Comparison of ENCODE assay signal across 9 cellular contexts in the genomic region with DNA sequence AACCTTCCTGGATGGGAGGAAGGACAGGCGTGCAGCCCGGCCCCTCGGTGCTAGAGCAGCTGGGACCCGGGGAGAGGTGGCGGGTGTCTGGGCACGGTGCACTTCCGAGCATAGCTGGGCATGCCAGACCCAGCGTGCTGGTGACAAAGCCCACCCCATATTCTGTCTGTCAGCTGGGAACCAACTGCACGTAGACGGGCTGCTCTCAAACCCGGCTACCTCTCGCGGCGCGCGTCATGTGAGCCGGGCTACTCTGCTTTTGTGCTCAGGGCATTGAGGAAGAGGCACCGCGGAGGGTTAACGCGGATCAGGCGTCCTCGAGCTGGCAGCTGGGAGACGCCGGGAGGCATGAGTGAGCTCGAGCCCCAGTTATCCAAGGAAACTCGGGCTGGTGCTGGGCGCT.
DNase-seq lines count a peak whose midpoint lies in the region; ATAC-seq, FAIRE-seq and TF ChIP-seq lines count a peak whose summit lies in the region.
"Had no signal": no experiment of that assay in that cellular context is flagged by ENCODE, and none has a peak within 500 bp of the region (broad histone marks: within the 10 kb centered on the region; RNA-seq: fewer than 3 reads in every experiment).

No MANE protein-coding gene starts in this region.

- H3K36me3 ChIP-seq in esophagus squamous epithelium: no peaks in the 10 kb centered on the region

- WGBS in esophagus squamous epithelium, 2 donors: 2 to 24% methylated on average over 9 to 13 of the region's 28 CpGs

- TF ChIP-seq POLR2A in esophagus squamous epithelium (IDR thresholded peaks at IDR 0.05): no peak

- intact Hi-C loops in esophagus squamous epithelium (cut with DNase I): no loop called here

- no peak for FAIRE-seq in HTR-8/SVneo (lab: Jason Lieb, UNC)

- H3K4me3 ChIP-seq in esophagus squamous epithelium: peak overlapping the region in 3 of 4 donors; percentile 29 to 59 (median 38)

- no peaks in the 10 kb centered on the region for H3K9me3 ChIP-seq in esophagus squamous epithelium

- DNase-seq in G401 (ENCODE audit: low spot score) (peak; percentile 74), NCI-H2227 treated with DMSO at 0.1 percent for 48 hours (lab: John Stamatoyannopoulos, UW) (peak; percentile 59), esophagus squamous epithelium (lab: John Stamatoyannopoulos, UW) (no peak), nucleus accumbens (lab: John Stamatoyannopoulos, UW) (peak in 39 of 56 donors; percentile 3 to 70 (median 37)), EL (no peak), HTR-8/SVneo (ENCODE audit: insufficient read length, low spot score) (no peak)
- no peak for DNase-seq in activated effector memory CD4-positive, alpha-beta T cell treated with anti-CD3 and anti-CD28 coated beads, Interleukin-2, amount 50 U/mL, for 16 hours
- DNase-seq: stimulated activated CD4-positive, alpha-beta T cell treated with anti-CD3 and anti-CD28 coated beads, Interleukin-2, amount 100 ng/mL, for 24 hours had no signal

- no peak for TF ChIP-seq CTCF in esophagus squamous epithelium (IDR thresholded peaks at IDR 0.05)

- peaks cover 0 to 24% (median 3%) of the 10 kb centered on the region in 3 donors for H3K4me1 ChIP-seq in esophagus squamous epithelium

- in situ Hi-C loops in G401 (cut with HindIII; ENCODE audit: low sequenced_read_pairs): no loop called here

- peaks cover 0 to 61% (median 2%) of the 10 kb centered on the region in 4 donors for H3K27me3 ChIP-seq in esophagus squamous epithelium

- peak overlapping the region; percentile 3 to 76 (median 68) for H3K27ac ChIP-seq in esophagus squamous epithelium

- ATAC-seq in GM18861 (IDR thresholded peaks at IDR 0.05; ENCODE audit: unreplicated experiment): no peak

Comparison
In these comparisons a context has a peak if more than half of its experiments do, and no peak if none do; other contexts are left out.
1. DNase-seq: peak in G401 (single experiment), NCI-H2227 treated with DMSO at 0.1 percent for 48 hours (single experiment) and nucleus accumbens (39 of 56); none in esophagus squamous epithelium (single experiment), activated effector memory CD4-positive, alpha-beta T cell treated with anti-CD3 and anti-CD28 coated beads, Interleukin-2, amount 50 U/mL, for 16 hours (single experiment), EL (single experiment) and HTR-8/SVneo (single experiment).